21 cellular contexts compared by ENCODE assay signal in genomic region chr12:66191547-66192126, GRCh38. TPM values are rescaled to one million over a fixed set of nuclear protein-coding genes. Genes with fewer than 3 reads are reported as not detected.
DNase-seq lines count a peak whose midpoint lies in the region; ATAC-seq, FAIRE-seq and TF ChIP-seq lines count a peak whose summit lies in the region.
"Had no signal": no experiment of that assay in that cellular context is flagged by ENCODE, and none has a peak within 500 bp of the region (broad histone marks: within the 10 kb centered on the region; RNA-seq: fewer than 3 reads in every experiment).

No MANE protein-coding gene starts in this region.

- SMC1A ChIA-PET in GM12878 (lab: Charles Lee; ENCODE audit: uncharacterized antibody, unreplicated experiment) = interaction anchor here (1.0 to 2.5 kb wide), 12 partner anchors 12 to 129 kb away, joined by 3 to 21 read pairs (median 4); partner anchors contain the start of gene LLPH

- H3K9ac ChIP-seq in GM12878 (ENCODE audit: control insufficient read depth, insufficient read depth, low read length) = no peak overlapping the region
- H3K9ac ChIP-seq: neural progenitor cell had no signal

- 0 out of 2 replicates have a peak overlapping the region, but pooled peaks have one; percentile 53 for H3K4me2 ChIP-seq in GM12878 (ENCODE audit: control insufficient read depth, insufficient read depth)
- H3K4me2 ChIP-seq: neural progenitor cell had no signal

- 81% methylated on average over 7 of the region's 7 CpGs for WGBS in GM12878 (ENCODE audit: insufficient coverage, insufficient replicate concordance, low lambda C conversion rate, missing lambda C conversion rate)
- 28 to 51% (median 42%) methylated on average over 7 of the region's 7 CpGs for WGBS in stomach, 5 donors

- peaks cover 4% of the 10 kb centered on the region for H3K36me3 Mint-ChIP-seq in activated CD8-positive, alpha-beta T cell treated with anti-CD3 and anti-CD28 coated beads, Interleukin-2, amount 10 ng/mL, durations not matched to agents 7 days and 5 days (ENCODE audit: low read depth)
- H3K36me3 Mint-ChIP-seq: activated naive CD8-positive, alpha-beta T cell treated with anti-CD3 and anti-CD28 coated beads, Interleukin-2, amount 10 ng/mL, durations not matched to agents 7 days and 5 days; neural progenitor cell; T-cell had no signal

- H3K36me3 ChIP-seq in GM12878 (ENCODE audit: control insufficient read depth in 2 of 2, insufficient read depth in 2 of 2, low read length in 1 of 2) = no peaks in the 10 kb centered on the region; a peak in 1 of 4 replicates
- H3K36me3 ChIP-seq in stomach = peaks cover 0 to 8% (median 0%) of the 10 kb centered on the region in 4 donors
- no peaks in the 10 kb centered on the region for H3K36me3 ChIP-seq in vagina
- H3K36me3 ChIP-seq: MG63, neural progenitor cell had no signal

- TF ChIP-seq POLR2A in GM12878 (IDR thresholded peaks at IDR 0.05; ENCODE audit: low read depth, low read length) (no peak), stomach (IDR thresholded peaks at IDR 0.05) (no peak), vagina (IDR thresholded peaks at IDR 0.05) (no peak)

- in situ Hi-C loops in GM12878 (cut with MboI) = no loop called here

- intact Hi-C loops in GM12878 (cut with micrococcal nuclease; ENCODE audit: unreplicated experiment) = loop anchor here (2.0 kb wide), 1 partner anchor 23 kb away; the partner anchor contains the start of gene TMBIM4
- intact Hi-C loops in stomach (cut with DNase I; ENCODE audit: low total_unique reads) = no loop called here
- intact Hi-C loops in vagina (cut with DNase I) = no loop called here

- peaks cover 36% of the 10 kb centered on the region for H3K27me3 Mint-ChIP-seq in activated CD8-positive, alpha-beta T cell treated with anti-CD3 and anti-CD28 coated beads, Interleukin-2, amount 10 ng/mL, durations not matched to agents 7 days and 5 days (ENCODE audit: low read depth)

- H3K27me3 ChIP-seq in GM12878 (replicated peaks in 1 of 2; ENCODE audit: control insufficient read depth in 2 of 2, insufficient read depth in 2 of 2, low read length in 1 of 2) (peaks cover 0 to 5% of the 10 kb centered on the region in 2 experiments; a peak in 1 of 4 replicates), stomach (peaks cover 0 to 10% (median 4%) of the 10 kb centered on the region in 3 donors), vagina (no peaks in the 10 kb centered on the region)
- H3K27me3 ChIP-seq: MG63 had no signal

- peaks cover 4% of the 10 kb centered on the region for H3K4me1 Mint-ChIP-seq in activated CD8-positive, alpha-beta T cell treated with anti-CD3 and anti-CD28 coated beads, Interleukin-2, amount 10 ng/mL, durations not matched to agents 7 days and 5 days (ENCODE audit: low read depth)
- H3K4me1 Mint-ChIP-seq: neural progenitor cell had no signal

- H3K27ac ChIP-seq in GM12878 (ENCODE audit: control insufficient read depth, insufficient read depth) = peak overlapping the region; percentile 33
- peak overlapping the region in 3 of 5 donors; percentile 89 to 94 (median 91) for H3K27ac ChIP-seq in stomach
- H3K27ac ChIP-seq in vagina = no peak overlapping the region
- H3K27ac ChIP-seq: neural progenitor cell had no signal

- DNase-seq in NCI-H1417 (lab: John Stamatoyannopoulos, UW) (peak; percentile 33 to 79 (median 63)), NCI-H1417 treated with DMSO at 0.1 percent for 48 hours (lab: John Stamatoyannopoulos, UW) (no peak), NCI-H2107 treated with DMSO at 0.1 percent for 48 hours (lab: John Stamatoyannopoulos, UW; ENCODE audit: unreplicated experiment) (peak; percentile 90), GM12878 (ENCODE audit: low read depth, low spot score) (no peak), stomach (no peak), vagina (ENCODE audit: extremely low spot score in 2 of 2) (no peak), glomerular visceral epithelial cell (ENCODE audit: extremely low spot score) (no peak)
- DNase-seq in activated CD8-positive, alpha-beta T cell treated with anti-CD3 and anti-CD28 coated beads, Interleukin-2, amount 10 ng/mL, durations not matched to agents 7 days and 5 days = no peak
- DNase-seq: 8988T; activated CD4-positive, alpha-beta memory T cell treated with anti-CD3 and anti-CD28 coated beads for 36 hours; activated naive CD8-positive, alpha-beta T cell treated with anti-CD3 and anti-CD28 coated beads, Interleukin-2, amount 10 ng/mL, durations not matched to agents 7 days and 5 days; DND-41; mammary epithelial cell; MG63; retina; stimulated activated naive CD4-positive, alpha-beta T cell treated with Interleukin-2 at 50 U/mL for 16 hours; T-cell had no signal

- H3K4me1 ChIP-seq in GM12878 (ENCODE audit: control insufficient read depth, insufficient read depth, low read length) = peaks cover 26% of the 10 kb centered on the region
- peaks cover 10 to 77% (median 36%) of the 10 kb centered on the region in 4 donors for H3K4me1 ChIP-seq in stomach
- peaks cover 26% of the 10 kb centered on the region for H3K4me1 ChIP-seq in vagina
- H3K4me1 ChIP-seq: neural progenitor cell had no signal

- no peaks in the 10 kb centered on the region for H3K9me3 Mint-ChIP-seq in activated CD8-positive, alpha-beta T cell treated with anti-CD3 and anti-CD28 coated beads, Interleukin-2, amount 10 ng/mL, durations not matched to agents 7 days and 5 days (ENCODE audit: insufficient read depth)
- H3K9me3 Mint-ChIP-seq: activated CD4-positive, alpha-beta memory T cell treated with anti-CD3 and anti-CD28 coated beads for 36 hours; activated naive CD8-positive, alpha-beta T cell treated with anti-CD3 and anti-CD28 coated beads, Interleukin-2, amount 10 ng/mL, durations not matched to agents 7 days and 5 days; T-cell had no signal

- no peak for TF ChIP-seq RAD21 in GM12878 (IDR thresholded peaks at IDR 0.05; ENCODE audit: insufficient read depth, low read depth, low read length)

- FAIRE-seq in GM12878 (lab: Jason Lieb, UNC) = no peak
- FAIRE-seq: HepG2 had no signal

- ATAC-seq in GM12878 = peak; percentile 3
- no peak for ATAC-seq in activated CD8-positive, alpha-beta T cell treated with anti-CD3 and anti-CD28 coated beads, Interleukin-2, amount 10 ng/mL, durations not matched to agents 7 days and 5 days
- ATAC-seq: esophagus mucosa, HepG2, T-cell had no signal

- H3K79me2 ChIP-seq in GM12878 (ENCODE audit: control insufficient read depth, insufficient read depth, low read length) = peaks cover 8% of the 10 kb centered on the region

- no peak overlapping the region for H3K4me3 Mint-ChIP-seq in activated CD8-positive, alpha-beta T cell treated with anti-CD3 and anti-CD28 coated beads, Interleukin-2, amount 10 ng/mL, durations not matched to agents 7 days and 5 days
- H3K4me3 Mint-ChIP-seq: activated CD4-positive, alpha-beta memory T cell treated with anti-CD3 and anti-CD28 coated beads for 36 hours; activated naive CD8-positive, alpha-beta T cell treated with anti-CD3 and anti-CD28 coated beads, Interleukin-2, amount 10 ng/mL, durations not matched to agents 7 days and 5 days; neural progenitor cell; T-cell had no signal

- TF ChIP-seq EP300 in GM12878 (IDR thresholded peaks at IDR 0.05; ENCODE audit: borderline replicate concordance in 1 of 2, control insufficient read depth in 1 of 2, low read depth in 2 of 2, low read length in 2 of 2) = no peak
- TF ChIP-seq EP300 in stomach (IDR thresholded peaks at IDR 0.05) = no peak

- H3K9me3 ChIP-seq in GM12878 (replicated peaks; ENCODE audit: control insufficient read depth, insufficient read depth, low read length) = no peaks in the 10 kb centered on the region; the same call in 1 of the 3 replicates
- H3K9me3 ChIP-seq in stomach = no peaks in the 10 kb centered on the region
- no peaks in the 10 kb centered on the region for H3K9me3 ChIP-seq in vagina
- H3K9me3 ChIP-seq: MG63 had no signal

- H4K20me1 ChIP-seq in GM12878 (ENCODE audit: control insufficient read depth, insufficient read depth) = no peaks in the 10 kb centered on the region
- H4K20me1 ChIP-seq: BLaER1 treated with 17β-estradiol and CSF1 and Interleukin-3, amounts not matched to agents 10 nM and 100 nM had no signal

- 0 out of 2 replicates have a peak overlapping the region, but pooled peaks have one; percentile 13 for H2AFZ ChIP-seq in GM12878 (ENCODE audit: control insufficient read depth, low read depth, low read length)
- H2AFZ ChIP-seq: neural progenitor cell had no signal

- TF ChIP-seq CTCF in GM12878 (IDR thresholded peaks at IDR 0.05 in 2 of 3, conservative IDR thresholded peaks at IDR 0.05 in 1 of 3; ENCODE audit: control insufficient read depth in 2 of 3, extremely low read depth in 1 of 3, insufficient read depth in 1 of 3, low read depth in 3 of 3, low read length in 3 of 3) = no peak
- no peak for TF ChIP-seq CTCF in stomach (IDR thresholded peaks at IDR 0.05)
- no peak for TF ChIP-seq CTCF in vagina (IDR thresholded peaks at IDR 0.05)

- BruUV-seq in GM12878 (replicated peaks; lab: Mats Ljungman, UMichigan) = no TSS peak

- no peak overlapping the region for H3K27ac Mint-ChIP-seq in activated CD8-positive, alpha-beta T cell treated with anti-CD3 and anti-CD28 coated beads, Interleukin-2, amount 10 ng/mL, durations not matched to agents 7 days and 5 days
- H3K27ac Mint-ChIP-seq: activated CD4-positive, alpha-beta memory T cell treated with anti-CD3 and anti-CD28 coated beads for 36 hours; activated naive CD8-positive, alpha-beta T cell treated with anti-CD3 and anti-CD28 coated beads, Interleukin-2, amount 10 ng/mL, durations not matched to agents 7 days and 5 days; neural progenitor cell; T-cell had no signal

- H3K4me3 ChIP-seq in GM12878 (peak overlapping the region; percentile 44; the same call in 1 of the 2 replicates), stomach (peak overlapping the region in 2 of 4 donors; percentile 47 to 54), vagina (no peak overlapping the region)
- H3K4me3 ChIP-seq: MG63, neural progenitor cell had no signal

- POLR2A ChIA-PET in GM12878 (lab: Charles Lee) = interaction anchor here (1.0 to 1.9 kb wide), 4 partner anchors 12 to 46 kb away, joined by 3 to 5 read pairs (median 4); no protein-coding TSS in a partner anchor
- POLR2A ChIA-PET in activated CD8-positive, alpha-beta T cell treated with anti-CD3 and anti-CD28 coated beads, Interleukin-2, amount 10 ng/mL, durations not matched to agents 7 days and 5 days (lab: Charles Lee) = interaction anchor here (0.9 kb wide), 1 partner anchor 8 kb away, joined by 3 read pairs; no protein-coding TSS in a partner anchor

- CTCF ChIA-PET in GM12878 (lab: Yijun Ruan, JAX) = interaction anchor here (0.6 to 2.7 kb wide), 10 partner anchors 9 to 433 kb away, joined by 3 to 9 read pairs (median 3); partner anchors contain the start of gene TMBIM4
- CTCF ChIA-PET in activated CD8-positive, alpha-beta T cell treated with anti-CD3 and anti-CD28 coated beads, Interleukin-2, amount 10 ng/mL, durations not matched to agents 7 days and 5 days (lab: Charles Lee) = interaction anchor here (0.8 to 1.5 kb wide), 3 partner anchors 11 to 158 kb away, joined by 3 to 4 read pairs (median 3); no protein-coding TSS in a partner anchor

- RAD21 ChIA-PET in GM12878 (lab: Charles Lee; ENCODE audit: unreplicated experiment) = interaction anchor here (0.6 to 2.0 kb wide), 9 partner anchors 11 to 110 kb away, joined by 3 to 14 read pairs (median 4); partner anchors contain the start of genes HELB, LLPH and TMBIM4

RNA-seq across cellular contexts. Expression of gene IRAK3, which starts 2.6 kb away (rescaled TPM):
- total RNA-seq in GM12878 (2013; cell fraction: nucleolus; rRNA removed) = 42.7 and 43.6 TPM in 2 replicates
- total RNA-seq in GM12878 (2014; rRNA removed) (5.3 and 5.9 TPM in 2 replicates), GM12878 (2014; rRNA removed; fragmentation: Illumina TruSeq; extraction: Trizol) (7.6 and 7.7 TPM in 2 replicates), GM12878 (2021) (8.5 and 8.7 TPM in 2 replicates), stomach (10 to 100 TPM in 2 of 5 donors, 1 to 10 TPM in 3; 1.4 to 38.2 (median 6.7) TPM), vagina (23.1 TPM)
- 1.7 TPM for polyA plus RNA-seq in GM12878 (2011; ENCODE audit: low read depth)
- polyA plus RNA-seq in GM12878 (2011; rRNA removed) (14.1 and 20.6 TPM in 2 replicates), GM12878 (2014; fragmentation: Illumina TruSeq; extraction: Trizol) (7.7 and 11.4 TPM in 2 replicates), GM12878 (2014; fragmentation: Nextera tagmentation; extraction: Ambion mirVana) (1 to 10 TPM; 1.4 to 1.5 TPM), GM12878 (2014; rRNA removed) (4.8 and 5.6 TPM in 2 replicates), GM12878 (2016; fragmentation: Nextera tagmentation; extraction: Ambion mirVana) (1 to 10 TPM; 4.0 to 4.2 TPM), stomach (1 to 10 TPM; 3.6 to 4.3 (median 3.7) TPM)
- polyA plus RNA-seq in GM12878 (2011; cell fraction: cytosol; rRNA removed) = 5.2 and 6.0 TPM in 2 replicates
- 14.9 and 15.3 TPM in 2 replicates for polyA plus RNA-seq in GM12878 (2011; cell fraction: nucleus; rRNA removed)
- polyA plus RNA-seq in GM12878 (2012) = 2.1 and 2.7 TPM in 2 replicates
- polyA minus RNA-seq in GM12878 (2011; rRNA and poly(A)+ RNA removed) = 12.9 and 17.6 TPM in 2 replicates
- polyA minus RNA-seq in GM12878 (2011; cell fraction: cytosol; rRNA and poly(A)+ RNA removed) = 4.0 and 5.7 TPM in 2 replicates
- 10.5 and 13.1 TPM in 2 replicates for polyA minus RNA-seq in GM12878 (2011; cell fraction: nucleus; rRNA and poly(A)+ RNA removed)
- total RNA-seq in activated CD8-positive, alpha-beta T cell treated with anti-CD3 and anti-CD28 coated beads, Interleukin-2, amount 10 ng/mL, durations not matched to agents 7 days and 5 days = under 1 TPM; 0.05 to 0.40 TPM
- total RNA-seq: HepG2 had no signal

RNA-seq across cellular contexts. Expression of gene TMBIM4, which starts 21.8 kb away (rescaled TPM):
- total RNA-seq in GM12878 (2013; cell fraction: nucleolus; rRNA removed) = 72.9 and 76.6 TPM in 2 replicates
- total RNA-seq in GM12878 (2014; rRNA removed) = 38.8 and 54.2 TPM in 2 replicates
- total RNA-seq in GM12878 (2014; rRNA removed; fragmentation: Illumina TruSeq; extraction: Trizol) = 45.8 and 49.8 TPM in 2 replicates
- total RNA-seq in GM12878 (2021) = 37.8 and 52.1 TPM in 2 replicates
- polyA plus RNA-seq in GM12878 (2011; ENCODE audit: low read depth) = 12.9 TPM
- polyA plus RNA-seq in GM12878 (2011; rRNA removed) = 105 and 129 TPM in 2 replicates
- 64.1 and 116 TPM in 2 replicates for polyA plus RNA-seq in GM12878 (2011; cell fraction: cytosol; rRNA removed)
- 33.5 and 63.2 TPM in 2 replicates for polyA plus RNA-seq in GM12878 (2011; cell fraction: nucleus; rRNA removed)
- polyA plus RNA-seq in GM12878 (2012) = 53.6 and 58.1 TPM in 2 replicates
- 39.0 and 60.8 TPM in 2 replicates for polyA plus RNA-seq in GM12878 (2014; fragmentation: Illumina TruSeq; extraction: Trizol)
- 100 to 1,000 TPM; 261 to 341 TPM for polyA plus RNA-seq in GM12878 (2014; fragmentation: Nextera tagmentation; extraction: Ambion mirVana)
- 55.0 and 56.4 TPM in 2 replicates for polyA plus RNA-seq in GM12878 (2014; rRNA removed)
- polyA plus RNA-seq in GM12878 (2016; fragmentation: Nextera tagmentation; extraction: Ambion mirVana) = 100 to 1,000 TPM; 175 to 176 TPM
- 22.7 and 31.3 TPM in 2 replicates for polyA minus RNA-seq in GM12878 (2011; rRNA and poly(A)+ RNA removed)
- 19.1 and 32.4 TPM in 2 replicates for polyA minus RNA-seq in GM12878 (2011; cell fraction: cytosol; rRNA and poly(A)+ RNA removed)
- polyA minus RNA-seq in GM12878 (2011; cell fraction: nucleus; rRNA and poly(A)+ RNA removed) = 9.3 and 38.6 TPM in 2 replicates
- total RNA-seq in stomach = 100 to 1,000 TPM in 1 of 5 donors, 10 to 100 TPM in 4; 19.4 to 101 (median 92.9) TPM
- polyA plus RNA-seq in stomach = 100 to 1,000 TPM in 2 of 3 donors, 10 to 100 TPM in 1; 61.9 to 117 (median 103) TPM
- 10 to 100 TPM; 60.5 to 61.6 TPM for total RNA-seq in activated CD8-positive, alpha-beta T cell treated with anti-CD3 and anti-CD28 coated beads, Interleukin-2, amount 10 ng/mL, durations not matched to agents 7 days and 5 days
- 98.7 TPM for total RNA-seq in vagina

Comparison
In these comparisons a context has a peak if more than half of its experiments do, and no peak if none do; other contexts are left out.
1. DNase-seq: peak in NCI-H1417 (3 of 3) and NCI-H2107 treated with DMSO at 0.1 percent for 48 hours (single experiment); none in NCI-H1417 treated with DMSO at 0.1 percent for 48 hours (single experiment), GM12878 (single experiment), stomach (single experiment), activated CD8-positive, alpha-beta T cell treated with anti-CD3 and anti-CD28 coated beads, Interleukin-2, amount 10 ng/mL, durations not matched to agents 7 days and 5 days (single experiment), vagina (0 of 2) and glomerular visceral epithelial cell (single experiment).